ENCODE assay signal across 16 cellular contexts in the genomic region with DNA sequence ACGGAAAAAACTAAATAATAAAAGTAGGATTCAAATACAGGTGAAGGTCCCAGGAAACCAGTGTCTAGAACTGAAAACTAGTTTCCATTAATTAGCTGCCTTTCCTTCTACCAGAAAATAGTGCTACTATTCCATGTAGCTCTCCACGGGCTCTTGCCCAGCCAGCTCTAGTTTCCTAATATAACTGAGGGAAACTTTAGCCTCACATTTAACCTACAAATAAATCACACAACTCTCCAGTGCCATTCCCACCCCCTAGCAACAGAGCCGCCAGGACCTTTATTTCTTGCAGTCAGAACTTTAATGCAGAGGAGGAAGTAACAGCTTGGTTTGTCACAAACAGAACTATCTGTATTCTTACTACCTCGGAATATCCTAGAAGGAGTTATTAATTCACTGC. TPM values are rescaled to one million over a fixed set of nuclear protein-coding genes. Genes with fewer than 3 reads are reported as not detected.
DNase-seq lines count a peak whose midpoint lies in the region; ATAC-seq and TF ChIP-seq lines count a peak whose summit lies in the region.
"Had no signal": no experiment of that assay in that cellular context is flagged by ENCODE, and none has a peak within 500 bp of the region (broad histone marks: within the 10 kb centered on the region; RNA-seq: fewer than 3 reads in every experiment).

No MANE protein-coding gene starts in this region.

- H3K9me3 ChIP-seq in HUES6 (ENCODE audit: control insufficient read depth, insufficient read depth, low read depth, low read length): no peaks in the 10 kb centered on the region
- no peaks in the 10 kb centered on the region for H3K9me3 ChIP-seq in heart left ventricle
- no peaks in the 10 kb centered on the region for H3K9me3 ChIP-seq in neural progenitor cell (ENCODE audit: low read depth)
- no peaks in the 10 kb centered on the region for H3K9me3 ChIP-seq in stomach
- H3K9me3 ChIP-seq: MG63 had no signal

- TF ChIP-seq CTCF in GM23338 (conservative IDR thresholded peaks at IDR 0.05; ENCODE audit: low read depth in 2 of 2): no peak
- no peak for TF ChIP-seq CTCF in heart left ventricle (IDR thresholded peaks at IDR 0.05)
- TF ChIP-seq CTCF in neural progenitor cell (IDR thresholded peaks at IDR 0.05): no peak
- no peak for TF ChIP-seq CTCF in glutamatergic neuron (IDR thresholded peaks at IDR 0.05; ENCODE audit: partially characterized antibody, unreplicated experiment)
- no peak for TF ChIP-seq CTCF in stomach (IDR thresholded peaks at IDR 0.05)

- WGBS in heart left ventricle, 4 donors: 68 to 81% (median 78%) methylated on average over 4 of the region's 4 CpGs
- 80 to 89% (median 85%) methylated on average over 4 of the region's 4 CpGs for WGBS in stomach, 5 donors

- H3K4me1 Mint-ChIP-seq in GM23338: peaks cover 56% of the 10 kb centered on the region
- H3K4me1 Mint-ChIP-seq in neural progenitor cell: peaks cover 32% of the 10 kb centered on the region
- H3K4me1 Mint-ChIP-seq in glutamatergic neuron (ENCODE audit: low read depth, unreplicated experiment): no peaks in the 10 kb centered on the region

- H3K27ac ChIP-seq in GM23338 (ENCODE audit: low read depth) (peak overlapping the region; percentile 99), HUES6 (ENCODE audit: low read depth, low read length) (peak overlapping the region; percentile 95), heart left ventricle (peak overlapping the region in 4 of 12 donors; percentile 3 to 37 (median 26)), neural progenitor cell (peak overlapping the region; percentile 28), stomach (no peak overlapping the region)
- H3K27ac ChIP-seq: C4-2B had no signal

- H3K79me2 ChIP-seq in GM23338 (replicated peaks; ENCODE audit: insufficient read depth) (peaks cover 33% of the 10 kb centered on the region), neural progenitor cell (ENCODE audit: low read depth) (peaks cover 2% of the 10 kb centered on the region)

- intact Hi-C loops in heart left ventricle (cut with DNase I) (no loop called here), stomach (cut with DNase I; ENCODE audit: low total_unique reads) (no loop called here)

- H2AFZ ChIP-seq in GM23338 (no peak overlapping the region), neural progenitor cell (replicated peaks) (no peak overlapping the region)

- no peak for DNase-seq in GM23338 (ENCODE audit: low spot score)
- no peak for DNase-seq in heart left ventricle
- no peak for DNase-seq in neural progenitor cell (ENCODE audit: low spot score)
- DNase-seq in glutamatergic neuron: no peak
- no peak for DNase-seq in stomach
- DNase-seq: DND-41, GDM1, HFFc6, MG63, NCI-H1092 treated with DMSO at 0.1 percent for 48 hours, NCI-H1694 treated with DMSO at 0.1 percent for 48 hours, NCI-H2107, NCI-H69 had no signal

- no peak for TF ChIP-seq EP300 in stomach (IDR thresholded peaks at IDR 0.05)

- H4K20me1 ChIP-seq in GM23338 (replicated peaks; ENCODE audit: insufficient read depth) (no peaks in the 10 kb centered on the region), neural progenitor cell (ENCODE audit: low read depth) (no peaks in the 10 kb centered on the region)

- peaks cover 49% of the 10 kb centered on the region for H3K4me1 ChIP-seq in GM23338 (ENCODE audit: insufficient read depth)
- H3K4me1 ChIP-seq in HUES6 (ENCODE audit: control insufficient read depth, insufficient read depth, low read length): peaks cover 55% of the 10 kb centered on the region
- peaks cover 0 to 11% (median 0%) of the 10 kb centered on the region in 12 donors for H3K4me1 ChIP-seq in heart left ventricle
- H3K4me1 ChIP-seq in neural progenitor cell: peaks cover 6% of the 10 kb centered on the region
- H3K4me1 ChIP-seq in stomach: peaks cover 0 to 11% (median 4%) of the 10 kb centered on the region in 4 donors

- H3K9ac ChIP-seq in HUES6 (ENCODE audit: low read length) (peak overlapping the region; percentile 36), neural progenitor cell (no peak overlapping the region)

- peaks cover 6% of the 10 kb centered on the region for H3K27me3 Mint-ChIP-seq in GM23338 (ENCODE audit: insufficient read depth, low read depth, poor library complexity)
- no peaks in the 10 kb centered on the region for H3K27me3 Mint-ChIP-seq in neural progenitor cell (ENCODE audit: insufficient read depth, low read depth)
- H3K27me3 Mint-ChIP-seq in glutamatergic neuron (ENCODE audit: unreplicated experiment): no peaks in the 10 kb centered on the region

- no peak overlapping the region; the same call in 1 of the 2 replicates for H3K4me2 ChIP-seq in GM23338
- H3K4me2 ChIP-seq in neural progenitor cell: no peak overlapping the region

- H3K4me3 ChIP-seq in GM23338: no peak overlapping the region
- no peak overlapping the region for H3K4me3 ChIP-seq in HUES6 (ENCODE audit: low read depth, low read length)
- H3K4me3 ChIP-seq in heart left ventricle: no peak overlapping the region
- H3K4me3 ChIP-seq in neural progenitor cell: no peak overlapping the region
- no peak overlapping the region for H3K4me3 ChIP-seq in stomach
- H3K4me3 ChIP-seq: MG63 had no signal

- H3K4me3 Mint-ChIP-seq in GM23338: no peak overlapping the region
- no peak overlapping the region for H3K4me3 Mint-ChIP-seq in neural progenitor cell
- no peak overlapping the region for H3K4me3 Mint-ChIP-seq in glutamatergic neuron (ENCODE audit: unreplicated experiment)
- H3K4me3 Mint-ChIP-seq: HFFc6 had no signal

- no peaks in the 10 kb centered on the region for H3K27me3 ChIP-seq in GM23338 (ENCODE audit: insufficient read depth)
- H3K27me3 ChIP-seq in HUES6 (ENCODE audit: control insufficient read depth, insufficient read depth, low read length): no peaks in the 10 kb centered on the region
- no peaks in the 10 kb centered on the region for H3K27me3 ChIP-seq in heart left ventricle
- H3K27me3 ChIP-seq in neural progenitor cell: no peaks in the 10 kb centered on the region
- no peaks in the 10 kb centered on the region for H3K27me3 ChIP-seq in stomach
- H3K27me3 ChIP-seq: MG63 had no signal

- peaks cover 12% of the 10 kb centered on the region; the same call in 1 of the 2 replicates for H3K36me3 ChIP-seq in GM23338 (ENCODE audit: insufficient read depth)
- peaks cover 48% of the 10 kb centered on the region for H3K36me3 ChIP-seq in HUES6 (ENCODE audit: control insufficient read depth, insufficient read depth, low read length)
- peaks cover 0 to 65% (median 59%) of the 10 kb centered on the region in 9 donors for H3K36me3 ChIP-seq in heart left ventricle
- H3K36me3 ChIP-seq in neural progenitor cell: peaks cover 15% of the 10 kb centered on the region
- peaks cover 9 to 65% (median 58%) of the 10 kb centered on the region in 4 donors for H3K36me3 ChIP-seq in stomach

- TF ChIP-seq POLR2A in heart left ventricle (IDR thresholded peaks at IDR 0.05) (no peak), stomach (IDR thresholded peaks at IDR 0.05) (no peak)

- H3F3A ChIP-seq in GM23338 (replicated peaks; ENCODE audit: low read depth) (peaks cover 14% of the 10 kb centered on the region; the same call in 1 of the 2 replicates), neural progenitor cell (ENCODE audit: low read depth) (peaks cover 4% of the 10 kb centered on the region)

- H3K27ac Mint-ChIP-seq in GM23338 (peak overlapping the region; percentile 92), neural progenitor cell (peak overlapping the region; percentile 97), glutamatergic neuron (ENCODE audit: unreplicated experiment) (no peak overlapping the region)
- H3K27ac Mint-ChIP-seq: HFFc6 had no signal

- peaks cover 64% of the 10 kb centered on the region for H3K36me3 Mint-ChIP-seq in GM23338 (ENCODE audit: low read depth)
- H3K36me3 Mint-ChIP-seq in neural progenitor cell: peaks cover 23% of the 10 kb centered on the region
- H3K36me3 Mint-ChIP-seq in glutamatergic neuron (ENCODE audit: unreplicated experiment): no peaks in the 10 kb centered on the region

- H3K9me2 ChIP-seq in GM23338 (ENCODE audit: insufficient read depth): no peaks in the 10 kb centered on the region

- ATAC-seq in GM23338: no peak
- peak in 3 of 4 donors; percentile 53 to 75 (median 68) for ATAC-seq in heart left ventricle
- ATAC-seq in HG03469 (IDR thresholded peaks at IDR 0.05; ENCODE audit: unreplicated experiment): no peak

- no peaks in the 10 kb centered on the region for H3K9me3 Mint-ChIP-seq in GM23338
- no peaks in the 10 kb centered on the region for H3K9me3 Mint-ChIP-seq in neural progenitor cell
- peaks cover 2% of the 10 kb centered on the region for H3K9me3 Mint-ChIP-seq in glutamatergic neuron (ENCODE audit: unreplicated experiment)
- H3K9me3 Mint-ChIP-seq: HFFc6 had no signal

TF ChIP-seq in GM23338, 12 proteins besides CTCF, POLR2A, EP300 and RAD21:
- TF ChIP-seq NANOG (IDR thresholded peaks at IDR 0.05; ENCODE audit: borderline replicate concordance): no peak
- TF ChIP-seq EZH2phosphoT487 (IDR thresholded peaks at IDR 0.05; ENCODE audit: unreplicated experiment): no peak

RNA-seq across cellular contexts. Expression of a gene that starts 10.3 kb away (rescaled TPM):
- 131 and 164 TPM in 2 replicates for total RNA-seq in GM23338 (2014; rRNA removed; shearing (Covaris generic))
- polyA plus RNA-seq in GM23338 (2016; fragmentation: Nextera tagmentation; extraction: Ambion mirVana) (791 and 920 TPM in 2 replicates), heart left ventricle (100 to 1,000 TPM; 253 to 341 TPM), stomach (100 to 1,000 TPM; 394 to 539 (median 412) TPM)
- total RNA-seq in heart left ventricle (100 to 1,000 TPM; 137 to 529 (median 399) TPM), neural progenitor cell (ENCODE audit: low replicate concordance) (75.4 and 89.9 TPM in 2 replicates), glutamatergic neuron (ENCODE audit: unreplicated experiment) (111 TPM), stomach (100 to 1,000 TPM in 4 of 5 donors, 10 to 100 TPM in 1; 29.8 to 249 (median 153) TPM)

Comparison
In these comparisons a context has a peak if more than half of its experiments do, and no peak if none do; other contexts are left out.
1. ATAC-seq: peak in heart left ventricle (3 of 4); none in GM23338 (single experiment) and HG03469 (single experiment).
2. H3K27ac ChIP-seq: peak in GM23338 (single experiment), HUES6 (single experiment) and neural progenitor cell (single experiment); none in stomach (0 of 5).